ENCODE assay signal across 8 cellular contexts in genomic region chr19:12801466-12802266, GRCh38. TPM values are rescaled to one million over a fixed set of nuclear protein-coding genes. Genes with fewer than 3 reads are reported as not detected.
A peak's percentile ranks its signal among the peaks of the same experiment; 100 is the strongest.
DNase-seq lines count a peak whose midpoint lies in the region; ATAC-seq and TF ChIP-seq lines count a peak whose summit lies in the region.

Gene PRDX2, minus strand, starts transcription at chr19:12801800. Its CDS starts 539 bp downstream, at chr19:12801261.
Gene THSD8, plus strand, starts transcription at chr19:12802069. Its CDS starts 3 bp downstream, at chr19:12802072.

- CTCF ChIA-PET in CD8-positive, alpha-beta memory T cell (lab: Charles Lee): interaction anchor here (0.6 to 13.7 kb wide), 5 partner anchors 25 to 398 kb away, joined by 3 to 483 read pairs (median 18); partner anchors contain the start of gene HOOK2

- no peaks in the 10 kb centered on the region for H3K27me3 ChIP-seq in CD8-positive, alpha-beta memory T cell (ENCODE audit: insufficient read depth, low read length, poor library complexity, severe bottlenecking)

- H3K4me3 Mint-ChIP-seq in CD8-positive, alpha-beta memory T cell: peak within 1 kb of the TSS; percentile 82 to 93 (median 86)

- H3K9me3 Mint-ChIP-seq in CD8-positive, alpha-beta memory T cell: no peaks in the 10 kb centered on the region

- H3K27ac Mint-ChIP-seq in CD8-positive, alpha-beta memory T cell: peak within 1 kb of the TSS; percentile 24 to 82 (median 70)

- peak within 1 kb of the TSS; percentile 95 for H3K4me3 ChIP-seq in CD8-positive, alpha-beta memory T cell (ENCODE audit: low read length)
- peak within 1 kb of the TSS; percentile 82 for H3K4me3 ChIP-seq in epithelial cell of proximal tubule (ENCODE audit: low read depth, low read length)

- peak; percentile 50 to 74 (median 64) for DNase-seq in CD8-positive, alpha-beta memory T cell
- peak; percentile 54 to 75 for DNase-seq in NOMO-1 (lab: John Stamatoyannopoulos, UW; ENCODE audit: unreplicated experiment in 2 of 2)
- DNase-seq in activated T-cell treated with anti-CD3 and anti-CD28 coated beads, Interleukin-2, amount 50 U/mL, for 1 hour: peak; percentile 77
- no peak for DNase-seq in epithelial cell of proximal tubule (ENCODE audit: low read depth)
- peak; percentile 85 for DNase-seq in midbrain (lab: John Stamatoyannopoulos, UW)
- peak; percentile 31 to 72 (median 57) for DNase-seq in stimulated activated naive CD4-positive, alpha-beta T cell (lab: John Stamatoyannopoulos, UW)

- peaks cover 8% of the 10 kb centered on the region for H3K36me3 ChIP-seq in CD8-positive, alpha-beta memory T cell (ENCODE audit: insufficient read depth, low read length)

- ATAC-seq in HG03280 (IDR thresholded peaks at IDR 0.05; ENCODE audit: unreplicated experiment) (peak; percentile 49), HG03139 (IDR thresholded peaks at IDR 0.05; ENCODE audit: unreplicated experiment) (no peak)

- H3K36me3 Mint-ChIP-seq in CD8-positive, alpha-beta memory T cell: peaks cover 0 to 17% (median 2%) of the 10 kb centered on the region in 3 donors

- peaks cover 22 to 37% (median 28%) of the 10 kb centered on the region in 3 donors for H3K4me1 Mint-ChIP-seq in CD8-positive, alpha-beta memory T cell

- peaks cover 27% of the 10 kb centered on the region for H3K4me1 ChIP-seq in CD8-positive, alpha-beta memory T cell (ENCODE audit: insufficient read depth, low read length)

- no peaks in the 10 kb centered on the region for H3K9me3 ChIP-seq in CD8-positive, alpha-beta memory T cell (ENCODE audit: low read length)

- H3K27ac ChIP-seq in CD8-positive, alpha-beta memory T cell (ENCODE audit: low read depth, low read length): peak within 1 kb of the TSS; percentile 73

- POLR2A ChIA-PET in CD8-positive, alpha-beta memory T cell (lab: Charles Lee): interaction anchor here (0.8 to 1.2 kb wide), 4 partner anchors 9 to 19 kb away, joined by 3 to 8 read pairs (median 4); partner anchors contain the start of gene JUNB

- TF ChIP-seq CTCF in epithelial cell of proximal tubule (conservative IDR thresholded peaks at IDR 0.05; ENCODE audit: low read depth, low read length): no peak

- peaks cover 0 to 2% of the 10 kb centered on the region in 2 donors for H3K27me3 Mint-ChIP-seq in CD8-positive, alpha-beta memory T cell

RNA-seq across cellular contexts. Expression of gene PRDX2, which starts in this region (rescaled TPM):
- 100 to 1,000 TPM; 183 to 184 TPM for total RNA-seq in CD8-positive, alpha-beta memory T cell
- 257 TPM for polyA plus RNA-seq in CD8-positive, alpha-beta memory T cell
- total RNA-seq in epithelial cell of proximal tubule: 463 and 571 TPM in 2 replicates

RNA-seq across cellular contexts. Expression of gene THSD8, which starts in this region (rescaled TPM):
- total RNA-seq in CD8-positive, alpha-beta memory T cell: 10 to 100 TPM; 24.6 to 31.0 TPM
- polyA plus RNA-seq in CD8-positive, alpha-beta memory T cell: not detected
- not detected in 2 replicates for total RNA-seq in epithelial cell of proximal tubule

Comparison
In these comparisons a context has a peak if more than half of its experiments do, and no peak if none do; other contexts are left out.
1. RNA of gene THSD8 (total RNA-seq): 24.6 to 31.0 TPM in CD8-positive, alpha-beta memory T cell; not detected in epithelial cell of proximal tubule; every median in the first group is over 10 times any median in the second.